ENCODE assay signal across 17 cellular contexts in the genomic region with DNA sequence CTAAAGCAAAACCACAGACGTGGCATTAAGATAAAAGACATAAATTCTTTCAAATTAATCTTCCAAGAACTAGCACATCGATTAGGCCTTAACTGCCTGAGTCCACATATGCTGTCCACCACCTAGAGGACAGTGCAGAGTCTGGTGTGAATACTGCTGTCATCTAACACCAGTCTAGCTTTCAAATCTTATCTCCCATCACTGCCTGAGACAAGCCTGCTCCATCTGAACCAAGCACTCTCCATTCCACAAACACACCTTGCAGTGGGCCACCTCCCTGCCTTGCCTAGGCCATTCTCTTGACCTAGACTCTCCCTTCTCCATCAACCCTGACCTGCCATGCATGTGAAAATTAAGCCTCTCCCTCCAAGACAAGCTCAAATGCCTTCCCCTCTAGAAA.
"Had no signal": no experiment of that assay in that cellular context is flagged by ENCODE, and none has a peak within 500 bp of the region (broad histone marks: within the 10 kb centered on the region; RNA-seq: fewer than 3 reads in every experiment).

No MANE protein-coding gene starts in this region.

- H3K4me1 ChIP-seq: colonic mucosa had no signal

- DNase-seq: colonic mucosa; effector CD4-positive, alpha-beta T cell; endodermal cell; foreskin melanocyte; head of caudate nucleus; hippocampal formation; left colon; natural killer cell; sigmoid colon; small intestine; stimulated activated CD4-positive, alpha-beta T cell treated with anti-CD3 and anti-CD28 coated beads, Interleukin-4, amount 100 ng/mL, for 1 hour; stimulated activated CD8-positive, alpha-beta memory T cell treated with anti-CD3 and anti-CD28 coated beads, Interleukin-4, amount 100 ng/mL, for 48 hours; stimulated activated naive CD8-positive, alpha-beta T cell treated with anti-CD3 and anti-CD28 coated beads, Interleukin-15, Interleukin-2, amounts not matched to agents 100 U/mL and 50 U/mL, for 24 hours; thyroid gland had no signal

- ATAC-seq: left colon; natural killer cell; stimulated activated effector memory CD8-positive, alpha-beta T cell treated with anti-CD3 and anti-CD28 coated beads, Interleukin-12 subunit alpha, Interleukin-12 subunit beta, amount 100 ng/mL, for 72 hours; stimulated activated naive CD8-positive, alpha-beta T cell treated with anti-CD3 and anti-CD28 coated beads, Interleukin-15, Interleukin-2, amounts not matched to agents 100 U/mL and 50 U/mL, for 24 hours had no signal

- H3K4me3 ChIP-seq: colonic mucosa, right atrium auricular region, sigmoid colon, suprapubic skin, thyroid gland had no signal

- H3K27ac ChIP-seq: colonic mucosa, sigmoid colon, suprapubic skin had no signal

- H3K36me3 ChIP-seq: colonic mucosa, right atrium auricular region, sigmoid colon, suprapubic skin, thyroid gland had no signal

- H3K27me3 ChIP-seq: colonic mucosa, right atrium auricular region, sigmoid colon, suprapubic skin, thyroid gland had no signal

- H3K9me3 ChIP-seq: colonic mucosa, right atrium auricular region, sigmoid colon, suprapubic skin, thyroid gland had no signal
